In genomic region chr17:537133-537532, GRCh38 we compare ENCODE assay signal across 1 cellular context.
TF ChIP-seq lines count a peak whose summit lies in the region.

No MANE protein-coding gene starts in this region.

TF ChIP-seq in WTC11, 78 proteins besides CTCF, POLR2A, EP300 and RAD21 (continued from another document):
- no peak for TF ChIP-seq FOXP4 (CRISPR knock-in tag; IDR thresholded peaks at IDR 0.05)
- no peak for TF ChIP-seq CDX4 (CRISPR knock-in tag; IDR thresholded peaks at IDR 0.05; ENCODE audit: borderline replicate concordance)
